ENCODE assay signal across 3 cellular contexts in genomic region chr4:94517492-94517891, GRCh38.
A peak's percentile ranks its signal among the peaks of the same experiment; 100 is the strongest.
TF ChIP-seq lines count a peak whose summit lies in the region.

No MANE protein-coding gene starts in this region.

TF ChIP-seq in A549, 52 proteins besides CTCF, POLR2A, EP300 and RAD21:
- no peak for TF ChIP-seq RCOR1 (IDR thresholded peaks at IDR 0.05; ENCODE audit: low read depth, low read length)
- no peak for TF ChIP-seq HOXB5 (CRISPR knock-in tag; IDR thresholded peaks at IDR 0.05)
- TF ChIP-seq MAFK (IDR thresholded peaks at IDR 0.05; ENCODE audit: partially characterized antibody): peak; percentile 20
- no peak for TF ChIP-seq ESRRA (IDR thresholded peaks at IDR 0.05; ENCODE audit: borderline replicate concordance, low read length)
- no peak for TF ChIP-seq FOSL2 (IDR thresholded peaks at IDR 0.05)
- no peak for TF ChIP-seq FOSL2 (CRISPR knock-in tag; IDR thresholded peaks at IDR 0.05)
- TF ChIP-seq ZC3H11A (IDR thresholded peaks at IDR 0.05): no peak
TF ChIP-seq in A549: peak in this region for 1.

TF ChIP-seq in HEK293, 187 proteins besides CTCF, POLR2A, EP300 and RAD21:
- no peak for TF ChIP-seq ZNF140 (tag by site-specific recombination; IDR thresholded peaks at IDR 0.05)
- TF ChIP-seq SCRT2 (tag by site-specific recombination; IDR thresholded peaks at IDR 0.05): 0 out of 2 replicates have a peak, but pooled peaks have one; percentile 22

TF ChIP-seq in K562, 482 proteins besides CTCF, POLR2A, EP300 and RAD21:
- TF ChIP-seq TCFL5 (CRISPR knock-in tag; conservative IDR thresholded peaks at IDR 0.05) (no peak), NR2C2 (CRISPR knock-in tag; IDR thresholded peaks at IDR 0.05) (no peak), NR2C2 (tag; IDR thresholded peaks at IDR 0.05) (no peak), C11orf30 (IDR thresholded peaks at IDR 0.05; ENCODE audit: low read depth) (peak; percentile 42; the same call in 1 of the 2 replicates), ZNF316 (IDR thresholded peaks at IDR 0.05) (peak; percentile 69)
